In genomic region chr16:35142147-35142808, GRCh38 we compare ENCODE assay signal across 18 cellular contexts.
"Had no signal": no experiment of that assay in that cellular context is flagged by ENCODE, and none has a peak within 500 bp of the region (broad histone marks: within the 10 kb centered on the region; RNA-seq: fewer than 3 reads in every experiment).

No MANE protein-coding gene starts in this region.

- DNase-seq: colonic mucosa; dermis blood vessel endothelial cell; dorsolateral prefrontal cortex; effector CD4-positive, alpha-beta T cell; effector memory CD4-positive, alpha-beta T cell; foreskin keratinocyte; heart left ventricle; hypothalamus; left colon; left ventricle myocardium superior; lower lobe of right lung; mesenchymal stem cell; naive B cell had no signal

- H3K4me2 ChIP-seq: hepatocyte had no signal

- H2AFZ ChIP-seq: hepatocyte had no signal

- H3K36me3 ChIP-seq: colonic mucosa, esophagus muscularis mucosa, gastroesophageal sphincter, heart left ventricle, lower lobe of right lung had no signal

- H3K27me3 ChIP-seq: colonic mucosa, esophagus muscularis mucosa, foreskin keratinocyte, gastroesophageal sphincter, heart left ventricle, hepatocyte had no signal

- ATAC-seq: foreskin keratinocyte, gastroesophageal sphincter, heart left ventricle, left colon, left lobe of liver, left ventricle myocardium superior, lower lobe of right lung, mucosa of descending colon had no signal

- H3K4me1 ChIP-seq: colonic mucosa, esophagus muscularis mucosa, foreskin keratinocyte, gastroesophageal sphincter, heart left ventricle, lower lobe of right lung had no signal

- H3K4me3 ChIP-seq: colonic mucosa, dorsolateral prefrontal cortex, esophagus muscularis mucosa, gastroesophageal sphincter, heart left ventricle, hepatocyte, lower lobe of right lung, mucosa of descending colon had no signal

- H3K9me3 ChIP-seq: colonic mucosa had no signal

- H3K27ac ChIP-seq: colonic mucosa, dorsolateral prefrontal cortex, esophagus muscularis mucosa, foreskin keratinocyte, gastroesophageal sphincter, heart left ventricle, hepatocyte, lower lobe of right lung had no signal

- H3K79me2 ChIP-seq: hepatocyte had no signal
